In genomic region chr1:11037740-11038182, GRCh38 we compare ENCODE assay signal across 8 cellular contexts. TPM values are rescaled to one million over a fixed set of nuclear protein-coding genes. Genes with fewer than 3 reads are reported as not detected.
DNase-seq lines count a peak whose midpoint lies in the region; ATAC-seq and TF ChIP-seq lines count a peak whose summit lies in the region.

No MANE protein-coding gene starts in this region.

- H3K36me3 ChIP-seq in KMS-11 (ENCODE audit: insufficient read depth) (no peaks in the 10 kb centered on the region), esophagus muscularis mucosa (no peaks in the 10 kb centered on the region)

- peaks cover 0 to 4% (median 4%) of the 10 kb centered on the region in 5 donors for H3K27me3 Mint-ChIP-seq in naive thymus-derived CD8-positive, alpha-beta T cell

- H2AFZ ChIP-seq in KMS-11 (ENCODE audit: low read depth): peak overlapping the region; percentile 7; the same call in 1 of the 2 replicates

- no peaks in the 10 kb centered on the region for H3K36me3 Mint-ChIP-seq in naive thymus-derived CD8-positive, alpha-beta T cell

- no peak overlapping the region for H3K4me3 ChIP-seq in KMS-11 (IDR thresholded peaks at IDR 0.05; ENCODE audit: insufficient read depth, low read depth, low read length)
- H3K4me3 ChIP-seq in esophagus muscularis mucosa: no peak overlapping the region

- H3K79me2 ChIP-seq in KMS-11 (ENCODE audit: insufficient read depth, low read depth): no peaks in the 10 kb centered on the region

- H3K4me1 ChIP-seq in KMS-11 (ENCODE audit: low read depth, poor library complexity, severe bottlenecking) (no peaks in the 10 kb centered on the region), esophagus muscularis mucosa (peaks cover 6 to 12% (median 8%) of the 10 kb centered on the region in 4 donors)

- no peaks in the 10 kb centered on the region for H3K9me3 Mint-ChIP-seq in naive thymus-derived CD8-positive, alpha-beta T cell

- H3K27ac ChIP-seq in KMS-11: no peak overlapping the region
- no peak overlapping the region for H3K27ac ChIP-seq in esophagus muscularis mucosa (replicated peaks in 1 of 4)

- H3K9me3 ChIP-seq in esophagus muscularis mucosa: no peaks in the 10 kb centered on the region

- TF ChIP-seq POLR2A in esophagus muscularis mucosa (IDR thresholded peaks at IDR 0.05; ENCODE audit: low read depth): no peak

- TF ChIP-seq CTCF in GM10248 (IDR thresholded peaks at IDR 0.05; ENCODE audit: control extremely low read depth, extremely low read depth, low read depth, missing control alignments) (peak; percentile 98), KMS-11 (conservative IDR thresholded peaks at IDR 0.05; ENCODE audit: low read depth, low read length) (peak; percentile 99), esophagus muscularis mucosa (IDR thresholded peaks at IDR 0.05) (peak; percentile 93 to 98 (median 96))

- ATAC-seq in naive thymus-derived CD8-positive, alpha-beta T cell: peak; percentile 100
- no peak for ATAC-seq in GM18498 (IDR thresholded peaks at IDR 0.05; ENCODE audit: unreplicated experiment)

- H3K4me2 ChIP-seq in KMS-11: no peak overlapping the region

- POLR2A ChIA-PET in GM10248 (lab: Yijun Ruan, JAX): interaction anchor here (0.5 to 1.0 kb wide), 3 partner anchors 35 to 727 kb away, joined by 4 to 7 read pairs (median 4); no protein-coding TSS in a partner anchor
- POLR2A ChIA-PET in naive thymus-derived CD8-positive, alpha-beta T cell (lab: Charles Lee): interaction anchor here (1.3 to 4.2 kb wide), 5 partner anchors 23 to 611 kb away, joined by 3 to 29 read pairs (median 5); partner anchors contain the start of genes EXOSC10 and SRM

- H4K20me1 ChIP-seq in KMS-11 (ENCODE audit: insufficient read depth): no peaks in the 10 kb centered on the region

- TF ChIP-seq EP300 in esophagus muscularis mucosa (IDR thresholded peaks at IDR 0.05): no peak

- peaks cover 18% of the 10 kb centered on the region; the same call in 1 of the 2 replicates for H3K27me3 ChIP-seq in KMS-11 (ENCODE audit: insufficient read depth, low read depth)
- no peaks in the 10 kb centered on the region for H3K27me3 ChIP-seq in esophagus muscularis mucosa

- peak overlapping the region in 1 of 10 donors; percentile 37 for H3K27ac Mint-ChIP-seq in naive thymus-derived CD8-positive, alpha-beta T cell

- peak; percentile 88 for DNase-seq in GM10248 (ENCODE audit: extremely low spot score)
- peak; percentile 90 for DNase-seq in OCI-M1 (lab: John Stamatoyannopoulos, UW)
- peak; percentile 87 for DNase-seq in activated T-cell treated with anti-CD3 and anti-CD28 coated beads for 4 hours
- DNase-seq in esophagus muscularis mucosa (ENCODE audit: extremely low spot score): peak; percentile 95
- DNase-seq in naive thymus-derived CD8-positive, alpha-beta T cell: peak; percentile 79 to 94 (median 88)
- DNase-seq in stimulated activated CD8-positive, alpha-beta memory T cell treated with anti-CD3 and anti-CD28 coated beads, Interleukin-7, amount 100 ng/mL, for 48 hours (ENCODE audit: extremely low read depth in 1 of 2, low read depth in 1 of 2): peak; percentile 69 to 76

- no peak overlapping the region for H3K9ac ChIP-seq in KMS-11

- 0% methylated on average over 8 of the region's 8 CpGs for WGBS in esophagus muscularis mucosa

- H3K4me3 Mint-ChIP-seq in naive thymus-derived CD8-positive, alpha-beta T cell: no peak overlapping the region

- intact Hi-C loops in esophagus muscularis mucosa (cut with DNase I): loop anchor here (2.0 kb wide), 1 partner anchor 609 kb away; no protein-coding TSS in a partner anchor

- peaks cover 0 to 7% (median 6%) of the 10 kb centered on the region in 4 donors for H3K4me1 Mint-ChIP-seq in naive thymus-derived CD8-positive, alpha-beta T cell

- CTCF ChIA-PET in GM10248 (lab: Yijun Ruan, JAX): interaction anchor here (0.6 to 7.9 kb wide), 116 partner anchors 9 to 1147 kb away, joined by 3 to 248 read pairs (median 4); partner anchors contain the start of genes AGTRAP, EXOSC10, FBXO2 and FBXO44

RNA-seq across cellular contexts. Expression of gene MASP2, which starts 9.3 kb away (rescaled TPM):
- not detected for total RNA-seq in esophagus muscularis mucosa
- under 1 TPM; 0.27 to 0.34 TPM for total RNA-seq in naive thymus-derived CD8-positive, alpha-beta T cell
- polyA plus RNA-seq in naive thymus-derived CD8-positive, alpha-beta T cell: not detected

RNA-seq across cellular contexts. Expression of gene SRM, which starts 22.1 kb away (rescaled TPM):
- total RNA-seq in esophagus muscularis mucosa: 10 to 100 TPM; 40.8 to 69.7 (median 48.8) TPM
- total RNA-seq in naive thymus-derived CD8-positive, alpha-beta T cell: 10 to 100 TPM; 55.0 to 55.6 TPM
- polyA plus RNA-seq in naive thymus-derived CD8-positive, alpha-beta T cell: 100 to 1,000 TPM in 1 of 3 donors, 10 to 100 TPM in 2; 95.2 to 204 (median 97.9) TPM

RNA-seq across cellular contexts. Expression of gene TARDBP, which starts 25.3 kb away (rescaled TPM):
- 100 to 1,000 TPM in 3 of 4 donors, 10 to 100 TPM in 1; 74.9 to 184 (median 137) TPM for total RNA-seq in esophagus muscularis mucosa
- 100 to 1,000 TPM; 193 to 211 TPM for total RNA-seq in naive thymus-derived CD8-positive, alpha-beta T cell
- 10 to 100 TPM; 46.6 to 65.2 (median 54.2) TPM for polyA plus RNA-seq in naive thymus-derived CD8-positive, alpha-beta T cell
